8 cellular contexts compared by ENCODE assay signal in the genomic region with DNA sequence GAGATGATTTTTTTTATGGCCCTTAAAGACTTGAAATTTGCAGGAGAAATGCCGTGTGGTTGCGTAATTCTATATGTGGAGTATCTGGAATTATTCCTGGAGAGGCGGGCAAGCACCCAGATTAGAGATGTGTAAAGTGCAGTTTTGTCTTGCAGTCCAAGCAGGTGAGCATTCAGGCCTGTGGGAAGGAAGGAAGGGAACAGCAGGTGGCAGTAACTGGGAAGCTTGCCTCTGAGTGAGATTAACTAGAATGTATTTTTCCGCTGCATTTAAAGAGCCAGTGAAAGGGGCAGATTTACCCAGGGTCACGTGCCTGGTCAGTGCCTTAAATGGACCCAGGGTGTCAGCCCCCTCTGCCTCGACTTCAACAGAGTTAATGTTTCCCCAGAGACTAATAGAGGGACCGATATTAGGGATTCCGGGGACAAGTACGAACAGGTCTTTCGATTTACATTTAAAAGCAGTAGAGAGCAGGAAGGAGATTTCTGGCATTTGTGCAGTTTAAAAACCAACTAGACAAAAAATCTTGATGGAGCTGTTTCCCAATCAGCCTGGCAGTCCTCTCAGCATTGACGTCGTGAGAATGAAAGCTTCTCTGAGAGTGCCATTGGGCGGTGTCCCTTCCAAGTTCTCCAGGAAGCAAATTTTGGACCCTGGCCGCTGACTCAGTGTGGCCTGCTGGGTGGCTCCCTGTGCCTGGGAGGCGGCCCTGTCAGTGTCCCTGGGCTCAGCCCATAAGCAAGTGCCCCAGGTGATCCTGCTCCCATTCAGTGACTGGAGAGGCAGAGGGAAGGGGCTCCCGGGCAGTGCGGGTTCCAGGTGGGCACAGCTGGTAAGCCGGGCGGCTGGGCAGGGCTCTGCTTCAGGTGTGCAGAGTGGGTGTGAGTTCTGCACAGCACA. TPM values are rescaled to one million over a fixed set of nuclear protein-coding genes. Genes with fewer than 3 reads are reported as not detected.
DNase-seq lines count a peak whose midpoint lies in the region; ATAC-seq and TF ChIP-seq lines count a peak whose summit lies in the region.

No MANE protein-coding gene starts in this region.

- peaks cover 8% of the 10 kb centered on the region for H3K4me1 Mint-ChIP-seq in T-helper 2 cell treated with Interferon-gamma antibody and Interleukin-4, amounts not matched to agents 5 μg/mL and 100 μg/mL, for 36 hours (ENCODE audit: low read depth)

- no peaks in the 10 kb centered on the region for H3K27me3 ChIP-seq in HUES64 (ENCODE audit: insufficient read depth, low read length)
- H3K27me3 ChIP-seq in breast epithelium = no peaks in the 10 kb centered on the region
- H3K27me3 ChIP-seq in stomach = no peaks in the 10 kb centered on the region

- no peak for DNase-seq in AG04449 (ENCODE audit: low read depth, low spot score)
- DNase-seq in breast epithelium (ENCODE audit: low spot score in 2 of 2) = peak; percentile 64 to 85
- DNase-seq in kidney glomerular epithelial cell (lab: John Stamatoyannopoulos, UW) = peak; percentile 40
- DNase-seq in stomach = peak; percentile 87
- DNase-seq in T-helper 2 cell treated with Interferon-gamma antibody and Interleukin-4, amounts not matched to agents 5 μg/mL and 100 μg/mL, for 36 hours (ENCODE audit: low spot score) = no peak

- H3K9me3 ChIP-seq in HUES64 (ENCODE audit: insufficient read depth, low read depth, low read length) (no peaks in the 10 kb centered on the region), breast epithelium (no peaks in the 10 kb centered on the region), stomach (no peaks in the 10 kb centered on the region)

- H3K27ac Mint-ChIP-seq in T-helper 2 cell treated with Interferon-gamma antibody and Interleukin-4, amounts not matched to agents 5 μg/mL and 100 μg/mL, for 36 hours = no peak overlapping the region

- H3K4me1 ChIP-seq in HUES64 (ENCODE audit: insufficient read depth, low read length) = peaks cover 78% of the 10 kb centered on the region
- no peaks in the 10 kb centered on the region for H3K4me1 ChIP-seq in breast epithelium
- peaks cover 15 to 63% (median 43%) of the 10 kb centered on the region in 4 donors for H3K4me1 ChIP-seq in stomach

- ATAC-seq in HG02571 (IDR thresholded peaks at IDR 0.05; ENCODE audit: unreplicated experiment) (no peak), GM19467 (IDR thresholded peaks at IDR 0.05; ENCODE audit: unreplicated experiment) (no peak)

- H3K36me3 ChIP-seq in HUES64 (ENCODE audit: insufficient read depth, low read length) (no peaks in the 10 kb centered on the region), breast epithelium (no peaks in the 10 kb centered on the region), stomach (no peaks in the 10 kb centered on the region)

- TF ChIP-seq POLR2A in breast epithelium (IDR thresholded peaks at IDR 0.05) (no peak), stomach (IDR thresholded peaks at IDR 0.05) (no peak)

- CTCF ChIA-PET in AG04449 (lab: Yijun Ruan, JAX) = interaction anchor here (1.2 to 2.8 kb wide), 6 partner anchors 15 to 140 kb away, joined by 3 to 12 read pairs (median 5); no protein-coding TSS in a partner anchor

- H3K27ac ChIP-seq in HUES64 (ENCODE audit: low read depth, low read length) (peak overlapping the region; percentile 40; the same call in 1 of the 2 replicates), breast epithelium (peak overlapping the region; percentile 87 to 91), stomach (peak overlapping the region; percentile 69 to 89 (median 85))

- POLR2A ChIA-PET in AG04449 (lab: Yijun Ruan, JAX) = no interaction called here

- peaks cover 7% of the 10 kb centered on the region for H3K36me3 Mint-ChIP-seq in T-helper 2 cell treated with Interferon-gamma antibody and Interleukin-4, amounts not matched to agents 5 μg/mL and 100 μg/mL, for 36 hours (ENCODE audit: low read depth)

- H3K9me3 Mint-ChIP-seq in T-helper 2 cell treated with Interferon-gamma antibody and Interleukin-4, amounts not matched to agents 5 μg/mL and 100 μg/mL, for 36 hours = no peaks in the 10 kb centered on the region

- intact Hi-C loops in breast epithelium (cut with DNase I; ENCODE audit: low total_unique reads) = no loop called here
- intact Hi-C loops in stomach (cut with DNase I; ENCODE audit: low total_unique reads) = no loop called here

- no peak overlapping the region for H3K4me3 Mint-ChIP-seq in T-helper 2 cell treated with Interferon-gamma antibody and Interleukin-4, amounts not matched to agents 5 μg/mL and 100 μg/mL, for 36 hours

- TF ChIP-seq EP300 in stomach (IDR thresholded peaks at IDR 0.05) = no peak

- TF ChIP-seq CTCF in AG04449 (IDR thresholded peaks at IDR 0.05; ENCODE audit: insufficient read depth, low read length, missing control alignments) (peak; percentile 17), breast epithelium (IDR thresholded peaks at IDR 0.05) (peak in 2 of 3 donors; percentile 17 to 65), stomach (IDR thresholded peaks at IDR 0.05) (peak in 5 of 7 experiments; percentile 21 to 65 (median 43))

- WGBS in HUES64 = 61% methylated on average over 19 of the region's 19 CpGs
- WGBS in stomach, 5 donors = 28 to 47% (median 37%) methylated on average over 16 to 19 of the region's 19 CpGs

- no peak overlapping the region for H3K9ac ChIP-seq in HUES64 (ENCODE audit: low read depth, low read length)

- H3K27me3 Mint-ChIP-seq in T-helper 2 cell treated with Interferon-gamma antibody and Interleukin-4, amounts not matched to agents 5 μg/mL and 100 μg/mL, for 36 hours (ENCODE audit: low read depth) = no peaks in the 10 kb centered on the region

- no peak overlapping the region for H3K4me3 ChIP-seq in AG04449 (ENCODE audit: low read depth, low read length)
- no peak overlapping the region for H3K4me3 ChIP-seq in HUES64 (ENCODE audit: low read length)
- H3K4me3 ChIP-seq in breast epithelium = peak overlapping the region in 2 of 3 donors; percentile 37 to 48
- H3K4me3 ChIP-seq in stomach = peak overlapping the region in 2 of 4 donors; percentile 17 to 21

RNA-seq across cellular contexts. Expression of a gene that starts 38.2 kb away (rescaled TPM):
- 15.2 TPM for polyA plus RNA-seq in HUES64 (2013, experiment 1 of 2)
- 12.9 TPM for polyA plus RNA-seq in HUES64 (2013, experiment 2 of 2)
- total RNA-seq in breast epithelium = 10 to 100 TPM; 14.1 to 36.4 (median 24.0) TPM
- 10 to 100 TPM in 3 of 5 donors, 1 to 10 TPM in 2; 2.7 to 32.1 (median 15.1) TPM for total RNA-seq in stomach
- 10 to 100 TPM; 11.6 to 21.2 (median 12.1) TPM for polyA plus RNA-seq in stomach

Comparison
In these comparisons a context has a peak if more than half of its experiments do, and no peak if none do; other contexts are left out.
1. DNase-seq: peak in breast epithelium (2 of 2), kidney glomerular epithelial cell (single experiment) and stomach (single experiment); none in AG04449 (single experiment) and T-helper 2 cell treated with Interferon-gamma antibody and Interleukin-4, amounts not matched to agents 5 μg/mL and 100 μg/mL, for 36 hours (single experiment).
2. H3K4me3 ChIP-seq: peak in breast epithelium (2 of 3); none in AG04449 (single experiment) and HUES64 (single experiment).
3. Peak in every context shown above with its lines, with median percentiles within 50 percentile points of each other: CTCF ChIP-seq and H3K27ac ChIP-seq.